Comparison of ENCODE assay signal across 9 cellular contexts in the genomic region with DNA sequence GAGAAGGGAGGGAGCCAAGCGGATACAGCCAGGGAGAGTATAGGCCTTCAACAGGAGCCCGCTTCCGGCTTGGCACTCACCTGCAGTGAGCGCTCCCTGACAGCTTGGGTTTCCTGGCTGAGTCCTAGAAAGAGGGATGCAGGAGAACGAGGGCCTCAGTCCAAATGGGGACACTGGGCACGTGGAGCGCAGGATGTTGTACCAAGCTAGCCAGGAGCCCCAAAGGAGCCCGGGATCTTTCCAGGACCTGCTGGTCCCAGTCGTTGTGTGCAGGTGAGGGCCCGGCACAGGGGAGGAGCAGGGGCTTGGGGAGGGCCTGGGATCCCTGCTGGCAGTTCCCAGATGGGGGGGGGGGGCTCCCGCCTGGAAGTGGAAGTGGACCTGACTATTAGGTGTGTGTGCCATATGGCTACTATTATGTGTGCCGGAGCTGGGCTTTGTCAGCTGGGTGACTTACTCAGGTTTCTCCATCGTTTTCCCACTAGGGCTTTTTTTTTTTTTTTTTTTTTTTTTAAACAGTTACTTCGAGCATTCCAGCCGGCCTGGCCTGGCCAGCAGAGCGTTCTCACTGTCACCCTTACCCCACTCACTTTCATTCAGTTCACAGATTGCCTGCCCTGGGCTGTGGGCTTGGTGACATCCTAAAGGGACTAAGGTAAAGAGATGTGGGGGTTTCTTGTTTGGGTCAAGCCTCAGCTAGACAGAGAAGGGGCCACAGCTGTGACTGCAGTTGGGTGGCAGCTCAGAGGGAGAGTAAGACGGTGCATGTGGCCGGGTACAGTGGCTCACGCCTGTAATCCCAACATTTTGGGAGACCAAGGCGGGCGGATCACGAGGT. TPM values are rescaled to one million over a fixed set of nuclear protein-coding genes. Genes with fewer than 3 reads are reported as not detected.
DNase-seq lines count a peak whose midpoint lies in the region; ATAC-seq, FAIRE-seq and TF ChIP-seq lines count a peak whose summit lies in the region.
"Had no signal": no experiment of that assay in that cellular context is flagged by ENCODE, and none has a peak within 500 bp of the region (broad histone marks: within the 10 kb centered on the region; RNA-seq: fewer than 3 reads in every experiment).

No MANE protein-coding gene starts in this region.

- peak overlapping the region; percentile 86 to 91 (median 87) for H3K4me3 Mint-ChIP-seq in brain

- H3K4me1 ChIP-seq in kidney (ENCODE audit: control insufficient read depth in 1 of 2, insufficient read depth in 1 of 2, low read depth in 1 of 2, low read length in 2 of 2) (peaks cover 20 to 26% of the 10 kb centered on the region in 2 donors), skeletal muscle satellite cell (ENCODE audit: control insufficient read depth, insufficient read depth, low read length) (peaks cover 42% of the 10 kb centered on the region), aorta (ENCODE audit: control insufficient read depth in 1 of 2, insufficient read depth in 2 of 2, low read length in 2 of 2) (no peaks in the 10 kb centered on the region)

- DNase-seq in HFF-Myc (ENCODE audit: extremely low read depth, low read depth) (no peak), kidney (peak; percentile 74), T-helper 1 cell (no peak), aorta (no peak)
- DNase-seq: Calu3 had no signal

- H3K36me3 ChIP-seq in kidney (ENCODE audit: control insufficient read depth in 1 of 2, insufficient read depth in 2 of 2, low read length in 2 of 2), result no peaks in the 10 kb centered on the region
- peaks cover 16% of the 10 kb centered on the region for H3K36me3 ChIP-seq in skeletal muscle satellite cell (ENCODE audit: insufficient read depth, low read length)
- H3K36me3 ChIP-seq in aorta (ENCODE audit: control insufficient read depth in 1 of 2, insufficient read depth in 2 of 2, low read length in 1 of 2), result no peaks in the 10 kb centered on the region

- H3K4me2 ChIP-seq in skeletal muscle satellite cell (ENCODE audit: low read length), result peak overlapping the region; percentile 100

- peaks cover 74% of the 10 kb centered on the region for H3K4me1 Mint-ChIP-seq in brain

- no peaks in the 10 kb centered on the region for H3K9me3 Mint-ChIP-seq in brain

- no peak for FAIRE-seq in kidney (lab: Jason Lieb, UNC)

- no peak for TF ChIP-seq CTCF in HFF-Myc (IDR thresholded peaks at IDR 0.05; ENCODE audit: low read depth, low read length, missing control alignments)
- no peak for TF ChIP-seq CTCF in brain (conservative IDR thresholded peaks at IDR 0.05)
- no peak for TF ChIP-seq CTCF in kidney (IDR thresholded peaks at IDR 0.05; ENCODE audit: borderline replicate concordance, extremely low read depth, insufficient read depth)

- intact Hi-C loops in kidney (cut with DNase I) (no loop called here), aorta (cut with DNase I) (loop anchor here in 1 of 2 donors (2.0 kb wide), 1 partner anchor 19 kb away; no protein-coding TSS in a partner anchor)

- peaks cover 2% of the 10 kb centered on the region for H3K27me3 Mint-ChIP-seq in brain

- H3K9ac ChIP-seq in kidney (ENCODE audit: low read length in 2 of 2) (peak overlapping the region in 1 of 2 donors; percentile 80), skeletal muscle satellite cell (ENCODE audit: low read depth, low read length) (peak overlapping the region; percentile 90)

- no peaks in the 10 kb centered on the region for H3K9me3 ChIP-seq in kidney (ENCODE audit: control insufficient read depth in 1 of 2, low read length in 2 of 2)
- no peaks in the 10 kb centered on the region for H3K9me3 ChIP-seq in skeletal muscle satellite cell (replicated peaks; ENCODE audit: low read length)
- no peaks in the 10 kb centered on the region for H3K9me3 ChIP-seq in aorta (ENCODE audit: control insufficient read depth, low read length)

- peaks cover 30% of the 10 kb centered on the region for H3K36me3 Mint-ChIP-seq in brain

- peak overlapping the region in 4 of 5 experiments; percentile 88 to 96 (median 94) for H3K27ac Mint-ChIP-seq in brain

- ATAC-seq in aorta (ENCODE audit: low FRiP score) (no peak), GM21529 (IDR thresholded peaks at IDR 0.05; ENCODE audit: unreplicated experiment) (no peak), GM18502 (IDR thresholded peaks at IDR 0.05; ENCODE audit: poor library complexity, unreplicated experiment) (no peak)

- no peaks in the 10 kb centered on the region for H3K27me3 ChIP-seq in skeletal muscle satellite cell (ENCODE audit: control insufficient read depth, insufficient read depth, low read length)
- no peaks in the 10 kb centered on the region for H3K27me3 ChIP-seq in aorta (ENCODE audit: control insufficient read depth in 1 of 2, insufficient read depth in 2 of 2, low read length in 1 of 2)

- WGBS in aorta, 2 donors, result 77% methylated on average over 22 of the region's 22 CpGs

- peak overlapping the region; percentile 88 to 89 for H3K27ac ChIP-seq in kidney (ENCODE audit: low read depth in 2 of 2, low read length in 2 of 2)
- H3K27ac ChIP-seq in aorta (ENCODE audit: low read depth in 1 of 2, low read length in 2 of 2), result no peak overlapping the region

- peak overlapping the region; percentile 97 for H3K4me3 ChIP-seq in HFF-Myc (replicated peaks; ENCODE audit: low read depth, low read length)
- H3K4me3 ChIP-seq in kidney (ENCODE audit: low read length in 2 of 2), result peak overlapping the region; percentile 25 to 79
- peak overlapping the region; percentile 88 for H3K4me3 ChIP-seq in skeletal muscle satellite cell (ENCODE audit: low read length)
- no peak overlapping the region for H3K4me3 ChIP-seq in aorta (ENCODE audit: low read length in 2 of 2)

RNA-seq across cellular contexts. Expression of gene AGAP3, which starts 3.8 kb away (rescaled TPM):
- polyA plus RNA-seq in brain (ENCODE audit: insufficient read depth, low read depth, low replicate concordance) (221 TPM), kidney (ENCODE audit: insufficient read depth, low read depth, low replicate concordance) (35.8 TPM), aorta (100 to 1,000 TPM in 1 of 2 donors, 10 to 100 TPM in 1; 21.5 to 105 TPM)
- total RNA-seq in kidney (64.4 TPM), aorta (100 to 1,000 TPM in 1 of 2 donors, 10 to 100 TPM in 1; 60.6 to 115 TPM)
- total RNA-seq in skeletal muscle satellite cell (2012; rRNA removed), result 60.1 and 66.2 TPM in 2 replicates

RNA-seq across cellular contexts. Expression of gene TMUB1, which starts 6.8 kb away (rescaled TPM):
- polyA plus RNA-seq in brain (ENCODE audit: insufficient read depth, low read depth, low replicate concordance), result 80.0 TPM
- 36.9 TPM for total RNA-seq in kidney
- polyA plus RNA-seq in kidney (ENCODE audit: insufficient read depth, low read depth, low replicate concordance), result 79.9 TPM
- total RNA-seq in skeletal muscle satellite cell (2012; rRNA removed), result 18.8 and 25.1 TPM in 2 replicates
- 10 to 100 TPM; 32.7 to 33.9 TPM for total RNA-seq in aorta
- 10 to 100 TPM; 19.0 to 72.4 TPM for polyA plus RNA-seq in aorta

RNA-seq across cellular contexts. Expression of gene FASTK, which starts 9.5 kb away (rescaled TPM):
- polyA plus RNA-seq in brain (ENCODE audit: insufficient read depth, low read depth, low replicate concordance), result 47.4 TPM
- total RNA-seq in kidney, result 71.2 TPM
- polyA plus RNA-seq in kidney (ENCODE audit: insufficient read depth, low read depth, low replicate concordance), result 116 TPM
- total RNA-seq in skeletal muscle satellite cell (2012; rRNA removed), result 58.3 and 85.2 TPM in 2 replicates
- total RNA-seq in aorta, result 10 to 100 TPM; 45.6 to 56.6 TPM
- 100 to 1,000 TPM in 1 of 2 donors, 10 to 100 TPM in 1; 58.4 to 216 TPM for polyA plus RNA-seq in aorta

RNA-seq across cellular contexts. Expression of gene SLC4A2, which starts 30.7 kb away (rescaled TPM):
- polyA plus RNA-seq in brain (ENCODE audit: insufficient read depth, low read depth, low replicate concordance) (84.5 TPM), kidney (ENCODE audit: insufficient read depth, low read depth, low replicate concordance) (150 TPM), aorta (100 to 1,000 TPM in 1 of 2 donors, 10 to 100 TPM in 1; 37.1 to 215 TPM)
- total RNA-seq in kidney (104 TPM), aorta (100 to 1,000 TPM; 118 to 128 TPM)
- 54.8 and 77.8 TPM in 2 replicates for total RNA-seq in skeletal muscle satellite cell (2012; rRNA removed)

RNA-seq across cellular contexts. Expression of gene CDK5, which starts 32.4 kb away (rescaled TPM):
- polyA plus RNA-seq in brain (ENCODE audit: insufficient read depth, low read depth, low replicate concordance) (45.3 TPM), kidney (ENCODE audit: insufficient read depth, low read depth, low replicate concordance) (21.5 TPM), aorta (1 to 10 TPM; 6.0 to 8.9 TPM)
- total RNA-seq in kidney (9.1 TPM), aorta (1 to 10 TPM; 4.1 to 6.6 TPM)
- 15.7 and 18.1 TPM in 2 replicates for total RNA-seq in skeletal muscle satellite cell (2012; rRNA removed)

Comparison
In these comparisons a context has a peak if more than half of its experiments do, and no peak if none do; other contexts are left out.
1. H3K4me3 ChIP-seq: peak in HFF-Myc (single experiment), kidney (2 of 2) and skeletal muscle satellite cell (single experiment); none in aorta (0 of 2).
2. H3K27ac ChIP-seq: peak in kidney (2 of 2); none in aorta (0 of 2).